In genomic region chr1:240107058-240107684, GRCh38 we compare ENCODE assay signal across 1 cellular context.
A peak's percentile ranks its signal among the peaks of the same experiment; 100 is the strongest.
TF ChIP-seq lines count a peak whose summit lies in the region.

No MANE protein-coding gene starts in this region.

TF ChIP-seq in SK-N-SH, 30 proteins besides CTCF, POLR2A, EP300 and RAD21 (continued from another document):
- TF ChIP-seq PBX3 (IDR thresholded peaks at IDR 0.05) (peak; percentile 88), JUND (IDR thresholded peaks at IDR 0.05) (peak; percentile 85), EZH2phosphoT487 (IDR thresholded peaks at IDR 0.05; ENCODE audit: borderline replicate concordance, low read depth) (no peak), MAX (IDR thresholded peaks at IDR 0.05; ENCODE audit: low read depth) (no peak), TCF12 (IDR thresholded peaks at IDR 0.05) (peak; percentile 61)
